In the genomic region with DNA sequence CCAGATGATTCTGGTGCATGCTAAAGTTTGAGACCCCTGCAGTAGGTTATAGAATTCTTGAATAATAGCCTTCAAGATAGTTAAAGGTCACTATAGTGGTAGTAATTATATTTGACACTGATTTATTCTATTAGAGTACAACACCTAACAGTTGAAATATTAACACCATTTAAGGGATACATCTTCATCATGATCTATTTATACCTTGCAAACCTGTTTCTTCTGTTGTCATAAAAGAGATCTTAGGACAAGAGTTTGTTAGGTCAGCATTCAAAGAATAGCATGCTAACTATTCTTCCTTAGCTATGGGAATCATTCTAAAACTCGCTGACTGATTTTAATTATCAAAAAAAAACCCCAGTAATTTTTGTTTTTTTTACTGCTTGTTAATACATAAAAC, we compare ENCODE assay signal across 28 cellular contexts.
"Had no signal": no experiment of that assay in that cellular context is flagged by ENCODE, and none has a peak within 500 bp of the region (broad histone marks: within the 10 kb centered on the region; RNA-seq: fewer than 3 reads in every experiment).

No MANE protein-coding gene starts in this region.

- FAIRE-seq: kidney had no signal

- H3K4me2 ChIP-seq: neural progenitor cell, smooth muscle cell had no signal

- H3K4me1 Mint-ChIP-seq: neural progenitor cell had no signal

- H3K27ac Mint-ChIP-seq: immature natural killer cell; stimulated activated naive B cell treated with anti-CD40 and anti-IgM and Interleukin-4, amounts not matched to agents 10 μg/mL and 1 μg/mL and 100 μg/mL, for 72 hours had no signal

- H3K36me3 Mint-ChIP-seq: natural killer cell had no signal

- H3K27me3 ChIP-seq: left lung, neural progenitor cell, neutrophil, stomach, testis, thyroid gland, transverse colon, upper lobe of left lung, vagina had no signal

- H3K4me3 ChIP-seq: left lung, lower lobe of right lung, neural progenitor cell, smooth muscle cell, stomach, testis, thyroid gland, transverse colon, upper lobe of left lung, vagina had no signal

- H3K4me3 Mint-ChIP-seq: immature natural killer cell; naive B cell; natural killer cell; nephron progenitor cell; neural progenitor cell; stimulated activated naive B cell treated with anti-CD40 and anti-IgM and Interleukin-4, amounts not matched to agents 10 μg/mL and 1 μg/mL and 100 μg/mL, for 72 hours had no signal

- H3K9me3 ChIP-seq: left lung, lower lobe of right lung, neutrophil, stomach, testis, thyroid gland, transverse colon, upper lobe of left lung, vagina had no signal

- H3K4me1 ChIP-seq: neural progenitor cell, testis had no signal

- H2AFZ ChIP-seq: neural progenitor cell, parathyroid adenoma had no signal

- H3K9ac ChIP-seq: neural progenitor cell, parathyroid adenoma had no signal

- ATAC-seq: left lung; lower lobe of right lung; natural killer cell; right cardiac atrium; sciatic nerve; stimulated activated naive B cell treated with anti-CD40 and anti-IgM and Interleukin-4, amounts not matched to agents 10 μg/mL and 1 μg/mL and 100 μg/mL, for 72 hours; stimulated activated naive CD8-positive, alpha-beta T cell treated with anti-CD3 and anti-CD28 coated beads, Interleukin-15, Interleukin-2, amounts not matched to agents 100 U/mL and 50 U/mL, for 24 hours had no signal

- H3K27me3 Mint-ChIP-seq: naive B cell; stimulated activated naive B cell treated with anti-CD40 and anti-IgM and Interleukin-4, amounts not matched to agents 10 μg/mL and 1 μg/mL and 100 μg/mL, for 72 hours had no signal

- H3K9me3 Mint-ChIP-seq: immature natural killer cell; naive B cell; natural killer cell; nephron progenitor cell; neural progenitor cell; stimulated activated naive B cell treated with anti-CD40 and anti-IgM and Interleukin-4, amounts not matched to agents 10 μg/mL and 1 μg/mL and 100 μg/mL, for 72 hours had no signal

- DNase-seq: hypothalamus; immature natural killer cell; kidney; left colon; left lung; lower lobe of right lung; mammary epithelial cell; naive B cell; natural killer cell; nephron progenitor cell; occipital lobe; retina; right cardiac atrium; stimulated activated CD4-positive, alpha-beta T cell treated with anti-CD3 and anti-CD28 coated beads, Interleukin-1b, Interleukin-23, amount 100 ng/mL, for 48 hours; stimulated activated CD4-positive, alpha-beta T cell treated with anti-CD3 and anti-CD28 coated beads, Interleukin-2, amount 100 ng/mL, for 48 hours; stimulated activated naive B cell treated with anti-CD40 and anti-IgM and Interleukin-4, amounts not matched to agents 10 μg/mL and 1 μg/mL and 100 μg/mL, for 72 hours; stimulated activated naive CD8-positive, alpha-beta T cell treated with anti-CD3 and anti-CD28 coated beads, Interleukin-15, Interleukin-2, amounts not matched to agents 100 U/mL and 50 U/mL, for 24 hours; stomach; testis; thyroid gland; transverse colon; upper lobe of left lung had no signal

- H3K27ac ChIP-seq: left lung, lower lobe of right lung, neural progenitor cell, neutrophil, parathyroid adenoma, stomach, testis, thyroid gland, upper lobe of left lung, vagina had no signal
